Comparison of ENCODE assay signal across 12 cellular contexts in the genomic region with DNA sequence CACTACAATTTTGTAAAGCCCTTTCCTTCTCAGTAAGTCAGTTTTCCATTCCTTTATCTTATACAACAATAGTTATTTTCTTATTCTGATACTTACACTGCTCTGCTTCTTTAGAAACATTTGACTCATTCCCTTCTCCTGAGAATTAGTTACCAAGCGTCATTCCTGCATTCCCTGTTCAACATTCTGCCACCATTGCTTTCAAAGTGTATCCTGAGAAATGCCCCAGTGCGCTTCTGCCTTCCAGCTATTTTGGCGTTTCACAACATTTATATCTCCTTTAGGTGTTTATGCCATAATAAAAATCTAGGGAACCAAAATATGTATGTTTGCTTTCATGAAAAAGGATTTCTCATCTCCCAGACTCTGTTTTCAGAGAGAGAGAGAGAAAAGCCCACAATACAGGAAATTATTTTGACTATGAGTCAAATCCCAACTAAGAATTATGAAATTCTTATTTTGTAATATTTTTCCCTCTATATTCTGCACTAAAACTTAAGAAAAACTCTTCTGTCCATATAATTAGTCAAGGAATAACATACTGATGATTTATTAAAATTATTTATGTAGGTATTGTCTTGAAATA.
DNase-seq lines count a peak whose midpoint lies in the region; ATAC-seq and TF ChIP-seq lines count a peak whose summit lies in the region.
"Had no signal": no experiment of that assay in that cellular context is flagged by ENCODE, and none has a peak within 500 bp of the region (broad histone marks: within the 10 kb centered on the region; RNA-seq: fewer than 3 reads in every experiment).

No MANE protein-coding gene starts in this region.

- peak overlapping the region; percentile 60 for H2AFZ ChIP-seq in KMS-11 (ENCODE audit: low read depth)

- H3K36me3 ChIP-seq in KMS-11 (ENCODE audit: insufficient read depth) (no peaks in the 10 kb centered on the region), mesendoderm (ENCODE audit: control insufficient read depth, insufficient read depth, low read length) (no peaks in the 10 kb centered on the region)
- H3K36me3 ChIP-seq: sigmoid colon, SJSA1 had no signal

- DNase-seq in AML-193 (lab: John Stamatoyannopoulos, UW) (peak; percentile 35 to 48), cardiac fibroblast (ENCODE audit: low read depth in 2 of 2) (peak; percentile 66 to 85), mesendoderm (peak; percentile 22), GM13976 (ENCODE audit: low spot score) (no peak), NCI-H345 (lab: John Stamatoyannopoulos, UW) (no peak)
- DNase-seq in activated T-cell treated with anti-CD3 and anti-CD28 coated beads, Interleukin-2, amount 50 U/mL, for 4 hours, result no peak
- DNase-seq: activated CD4-positive, alpha-beta T cell treated with anti-CD3 and anti-CD28 coated beads for 1 hour; sigmoid colon had no signal

- H2BK120ac ChIP-seq in mesendoderm (ENCODE audit: low read depth, low read length), result no peak overlapping the region

- H3K79me1 ChIP-seq in mesendoderm (ENCODE audit: low read length), result no peaks in the 10 kb centered on the region

- H3K79me2 ChIP-seq in KMS-11 (ENCODE audit: insufficient read depth, low read depth) (no peaks in the 10 kb centered on the region), mesendoderm (ENCODE audit: control insufficient read depth, insufficient read depth, low read length) (no peaks in the 10 kb centered on the region)

- H2BK15ac ChIP-seq in mesendoderm (replicated peaks; ENCODE audit: low read depth), result no peak overlapping the region

- no peak overlapping the region for H2BK5ac ChIP-seq in mesendoderm (ENCODE audit: low read length)

- TF ChIP-seq CTCF in KMS-11 (conservative IDR thresholded peaks at IDR 0.05; ENCODE audit: low read depth, low read length) (no peak), cardiac fibroblast (IDR thresholded peaks at IDR 0.05; ENCODE audit: low read depth, low read length) (no peak), GM13976 (IDR thresholded peaks at IDR 0.05; ENCODE audit: borderline replicate concordance, control extremely low read depth, extremely low read depth, insufficient read depth, missing control alignments) (no peak)

- no peak overlapping the region for H3K4me3 Mint-ChIP-seq in activated T-cell treated with anti-CD3 and anti-CD28 coated beads, Interleukin-2, amount 50 U/mL, for 4 hours

- H2AK5ac ChIP-seq in mesendoderm (ENCODE audit: low read length), result no peak overlapping the region

- H3K4me2 ChIP-seq in KMS-11 (peak overlapping the region; percentile 29; the same call in 1 of the 2 replicates), mesendoderm (ENCODE audit: low read length) (no peak overlapping the region)

- no peaks in the 10 kb centered on the region for H3K27me3 ChIP-seq in KMS-11 (ENCODE audit: insufficient read depth, low read depth)
- no peaks in the 10 kb centered on the region for H3K27me3 ChIP-seq in mesendoderm (ENCODE audit: insufficient read depth, low read length, poor library complexity)
- H3K27me3 ChIP-seq: sigmoid colon, SJSA1 had no signal

- H3K4ac ChIP-seq in mesendoderm (ENCODE audit: low read depth, low read length), result no peak overlapping the region

- H3K4me1 Mint-ChIP-seq in activated T-cell treated with anti-CD3 and anti-CD28 coated beads, Interleukin-2, amount 50 U/mL, for 4 hours (ENCODE audit: low read depth), result peaks cover 3% of the 10 kb centered on the region

- H3K27me3 Mint-ChIP-seq in activated T-cell treated with anti-CD3 and anti-CD28 coated beads, Interleukin-2, amount 50 U/mL, for 4 hours (ENCODE audit: low read depth), result no peaks in the 10 kb centered on the region

- in situ Hi-C loops in GM13976 (cut with MboI; ENCODE audit: low sequenced_read_pairs, unreplicated experiment), result loop anchor here (25.0 kb wide), 3 partner anchors 243 to 718 kb away; no protein-coding TSS in a partner anchor

- no peak for ATAC-seq in HG02571 (IDR thresholded peaks at IDR 0.05; ENCODE audit: unreplicated experiment)
- ATAC-seq in activated T-cell treated with anti-CD3 and anti-CD28 coated beads, Interleukin-2, amount 50 U/mL, for 4 hours, result no peak

- H3K4me1 ChIP-seq in KMS-11 (ENCODE audit: low read depth, poor library complexity, severe bottlenecking) (peaks cover 15% of the 10 kb centered on the region), mesendoderm (ENCODE audit: control insufficient read depth, low read depth, low read length) (no peaks in the 10 kb centered on the region)

- H4K5ac ChIP-seq in mesendoderm (ENCODE audit: low read length), result no peak overlapping the region

- WGBS in mesendoderm (ENCODE audit: extremely low coverage, insufficient coverage, low lambda C conversion rate), result no CpG with 5 or more reads among the region's 3 CpGs

- H3K36me3 Mint-ChIP-seq in activated T-cell treated with anti-CD3 and anti-CD28 coated beads, Interleukin-2, amount 50 U/mL, for 4 hours (ENCODE audit: insufficient read depth), result no peaks in the 10 kb centered on the region

- no peaks in the 10 kb centered on the region for H4K20me1 ChIP-seq in KMS-11 (ENCODE audit: insufficient read depth)

- H3K56ac ChIP-seq in mesendoderm (ENCODE audit: low read length), result no peak overlapping the region

- H4K8ac ChIP-seq in mesendoderm (ENCODE audit: low read depth, low read length), result no peak overlapping the region

- H3K27ac ChIP-seq in KMS-11, result no peak overlapping the region
- H3K27ac ChIP-seq in mesendoderm (ENCODE audit: low read depth, low read length), result no peak overlapping the region
- H3K27ac ChIP-seq: sigmoid colon had no signal

- H3K18ac ChIP-seq in mesendoderm (ENCODE audit: low read length), result no peak overlapping the region

- no peaks in the 10 kb centered on the region for H3K9me3 Mint-ChIP-seq in activated T-cell treated with anti-CD3 and anti-CD28 coated beads, Interleukin-2, amount 50 U/mL, for 4 hours

- no peak overlapping the region for H3K23ac ChIP-seq in mesendoderm (ENCODE audit: low read length)

- H3K9ac ChIP-seq in KMS-11, result no peak overlapping the region
- H3K9ac ChIP-seq in mesendoderm (ENCODE audit: low read length), result no peak overlapping the region

- H3K4me3 ChIP-seq in KMS-11 (IDR thresholded peaks at IDR 0.05; ENCODE audit: insufficient read depth, low read depth, low read length), result peak overlapping the region; percentile 51
- H3K4me3 ChIP-seq in cardiac fibroblast (replicated peaks in 1 of 2; ENCODE audit: low read depth in 2 of 2, low read length in 2 of 2), result peak overlapping the region in 1 of 2 donors; percentile 11
- no peak overlapping the region for H3K4me3 ChIP-seq in mesendoderm (ENCODE audit: low read length)
- H3K4me3 ChIP-seq: mucosa of descending colon had no signal

Comparison
In these comparisons a context has a peak if more than half of its experiments do, and no peak if none do; other contexts are left out.
1. DNase-seq: peak in AML-193 (2 of 2), cardiac fibroblast (2 of 2) and mesendoderm (single experiment); none in GM13976 (single experiment), activated T-cell treated with anti-CD3 and anti-CD28 coated beads, Interleukin-2, amount 50 U/mL, for 4 hours (single experiment) and NCI-H345 (single experiment).